In the genomic region with DNA sequence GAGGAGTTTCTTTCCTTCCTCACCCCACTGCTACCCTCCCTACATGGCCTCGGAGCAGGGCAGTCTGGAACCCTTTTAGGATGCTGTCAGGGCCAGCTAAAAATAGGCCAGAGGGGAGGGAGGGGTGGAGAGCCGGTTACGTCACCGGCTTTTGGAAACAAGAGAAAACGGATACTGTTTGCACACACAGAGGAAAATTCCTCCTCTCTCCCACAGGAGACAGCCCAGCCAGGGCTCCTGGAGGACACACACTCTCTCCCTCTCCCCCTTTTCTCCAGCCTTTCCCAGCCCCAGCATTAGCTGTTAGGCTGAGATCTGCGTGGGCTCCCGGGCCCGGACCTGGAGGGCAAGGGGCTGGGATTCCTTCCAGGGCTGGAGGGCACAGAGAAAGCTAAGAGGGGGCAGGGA, we compare ENCODE assay signal across 9 cellular contexts. TPM values are rescaled to one million over a fixed set of nuclear protein-coding genes. Genes with fewer than 3 reads are reported as not detected.
A peak's percentile ranks its signal among the peaks of the same experiment; 100 is the strongest.
DNase-seq lines count a peak whose midpoint lies in the region; ATAC-seq and TF ChIP-seq lines count a peak whose summit lies in the region.
"Had no signal": no experiment of that assay in that cellular context is flagged by ENCODE, and none has a peak within 500 bp of the region (broad histone marks: within the 10 kb centered on the region; RNA-seq: fewer than 3 reads in every experiment).

No MANE protein-coding gene starts in this region.

- WGBS in right lobe of liver (ENCODE audit: insufficient coverage, low coverage, low lambda C conversion rate, missing lambda C conversion rate): 0% methylated on average over 5 of the region's 8 CpGs

- DNase-seq in NCI-H2196 (lab: John Stamatoyannopoulos, UW; ENCODE audit: unreplicated experiment): peak; percentile 47
- DNase-seq in NCI-H2196 treated with DMSO at 0.1 percent for 48 hours (lab: John Stamatoyannopoulos, UW; ENCODE audit: unreplicated experiment): no peak
- peak; percentile 97 for DNase-seq in cerebellum (ENCODE audit: low spot score)
- DNase-seq in right lobe of liver: peak; percentile 62 to 77 (median 76)
- DNase-seq in tibial artery: peak; percentile 91 to 94
- no peak for DNase-seq in NCI-H146 (lab: John Stamatoyannopoulos, UW)
- DNase-seq in ecto neural progenitor cell (ENCODE audit: low spot score): no peak
- DNase-seq: CD4-positive, CD25-positive, alpha-beta regulatory T cell had no signal

- H3K36me3 ChIP-seq in right lobe of liver (peaks cover 0 to 3% (median 1%) of the 10 kb centered on the region in 4 donors), tibial artery (peaks cover 0 to 35% (median 18%) of the 10 kb centered on the region in 3 donors)

- no peak overlapping the region for H3K4me3 ChIP-seq in right lobe of liver
- peak overlapping the region; percentile 9 to 45 for H3K4me3 ChIP-seq in tibial artery

- intact Hi-C loops in right lobe of liver (cut with DNase I) (no loop called here), tibial artery (cut with DNase I; ENCODE audit: low total_unique reads) (no loop called here)

- H3K27me3 ChIP-seq in right lobe of liver (no peaks in the 10 kb centered on the region), tibial artery (no peaks in the 10 kb centered on the region)

- TF ChIP-seq POLR2A in right lobe of liver (IDR thresholded peaks at IDR 0.05): peak; percentile 32

- ATAC-seq in right lobe of liver: peak; percentile 80 to 89 (median 83)
- no peak for ATAC-seq in GM21723 (IDR thresholded peaks at IDR 0.05; ENCODE audit: unreplicated experiment)

- peak overlapping the region; percentile 61 to 80 (median 73) for H3K27ac ChIP-seq in right lobe of liver
- H3K27ac ChIP-seq in tibial artery: peak overlapping the region; percentile 86 to 95

- H3K9me3 ChIP-seq in right lobe of liver: no peaks in the 10 kb centered on the region
- no peaks in the 10 kb centered on the region for H3K9me3 ChIP-seq in tibial artery

- TF ChIP-seq CTCF in right lobe of liver (IDR thresholded peaks at IDR 0.05) (peak in 3 of 4 donors; percentile 7 to 25 (median 16)), tibial artery (IDR thresholded peaks at IDR 0.05) (peak; percentile 39 to 60)

- H3K4me1 ChIP-seq in right lobe of liver: peaks cover 2 to 16% (median 10%) of the 10 kb centered on the region in 4 donors
- peaks cover 20 to 57% (median 53%) of the 10 kb centered on the region in 4 donors for H3K4me1 ChIP-seq in tibial artery

RNA-seq across cellular contexts. Expression of gene ALDH4A1, which starts 20.0 kb away (rescaled TPM):
- total RNA-seq in cerebellum (6.6 TPM), right lobe of liver (100 to 1,000 TPM; 218 to 364 (median 265) TPM)

RNA-seq across cellular contexts. Expression of gene IFFO2, which starts 34.2 kb away (rescaled TPM):
- total RNA-seq in cerebellum (6.5 TPM), right lobe of liver (10 to 100 TPM in 2 of 6 experiments, 1 to 10 TPM in 4; 2.9 to 12.7 (median 7.2) TPM)

Comparison
In these comparisons a context has a peak if more than half of its experiments do, and no peak if none do; other contexts are left out.
1. DNase-seq: peak in NCI-H2196 (single experiment), cerebellum (single experiment), right lobe of liver (3 of 3) and tibial artery (2 of 2); none in NCI-H2196 treated with DMSO at 0.1 percent for 48 hours (single experiment), NCI-H146 (single experiment) and ecto neural progenitor cell (single experiment).
2. H3K4me3 ChIP-seq: peak in tibial artery (2 of 2); none in right lobe of liver (0 of 3).
3. RNA of gene ALDH4A1, which starts 20.0 kb away (total RNA-seq): 218 to 364 TPM in right lobe of liver; 6.6 TPM in cerebellum (single experiment); every median in the first group is over 10 times any median in the second.